Comparison of ENCODE assay signal across 30 cellular contexts in the genomic region with DNA sequence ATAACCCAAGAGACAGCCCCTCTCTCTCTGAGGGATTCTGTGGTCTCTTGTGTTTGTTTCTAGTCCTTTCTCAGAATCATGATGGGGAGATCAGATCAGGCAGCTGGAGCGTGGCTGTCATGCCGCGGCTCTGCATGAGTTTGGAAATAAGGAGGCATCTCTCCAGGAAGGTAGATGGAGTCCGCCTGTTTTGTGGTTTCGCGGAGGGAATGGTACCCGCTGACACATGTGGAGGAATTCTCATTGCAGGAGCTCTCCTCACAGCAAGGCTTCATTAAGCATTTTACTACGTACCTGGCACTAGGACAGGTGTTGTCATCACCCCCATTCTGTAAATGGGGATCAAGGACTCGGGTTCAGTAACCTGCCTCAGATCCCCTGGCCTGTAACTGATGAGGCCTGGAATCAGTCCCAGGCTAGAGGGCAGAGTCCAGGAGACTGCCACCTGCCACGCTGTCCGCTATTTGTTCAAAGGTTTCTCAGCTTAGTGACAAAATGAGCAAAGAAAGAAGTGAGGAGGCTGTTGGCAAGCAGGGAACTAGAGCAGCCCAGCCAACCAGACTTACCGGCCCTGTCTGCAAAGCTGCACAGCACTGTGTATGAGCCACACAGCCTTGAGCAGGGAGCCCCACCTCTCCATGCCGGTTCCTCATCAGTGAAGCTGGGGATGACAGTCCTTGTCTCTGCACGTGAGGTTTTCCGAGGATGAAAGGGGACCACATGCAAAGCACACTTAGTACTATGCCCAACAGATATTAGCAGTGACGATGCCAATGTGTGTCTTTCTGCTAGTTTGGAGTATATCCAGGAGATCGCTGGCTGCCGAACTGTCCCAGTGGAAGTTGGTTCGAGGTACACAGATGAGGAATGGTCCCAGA. TPM values are rescaled to one million over a fixed set of nuclear protein-coding genes. Genes with fewer than 3 reads are reported as not detected.
DNase-seq lines count a peak whose midpoint lies in the region; ATAC-seq and TF ChIP-seq lines count a peak whose summit lies in the region.
"Had no signal": no experiment of that assay in that cellular context is flagged by ENCODE, and none has a peak within 500 bp of the region (broad histone marks: within the 10 kb centered on the region; RNA-seq: fewer than 3 reads in every experiment).

No MANE protein-coding gene starts in this region.

- 51% methylated on average over 18 of the region's 19 CpGs for WGBS in right lobe of liver (ENCODE audit: insufficient coverage, low coverage, low lambda C conversion rate, missing lambda C conversion rate)
- 46 to 65% (median 54%) methylated on average over 19 of the region's 19 CpGs for whole genome bisulfite sequencing in stomach, 5 donors

- H3K36me3 ChIP-seq in right lobe of liver = peaks cover 0 to 15% (median 3%) of the 10 kb centered on the region in 4 donors
- peaks cover 14 to 85% (median 64%) of the 10 kb centered on the region in 4 donors for H3K36me3 ChIP-seq in stomach
- H3K36me3 ChIP-seq: breast epithelium, prostate gland had no signal

- H3K27ac ChIP-seq in right lobe of liver (peak overlapping the region; percentile 69 to 92 (median 87)), stomach (peak overlapping the region in 3 of 5 donors; percentile 22 to 42 (median 24))
- H3K27ac ChIP-seq: A549, breast epithelium, prostate gland, sigmoid colon, tibial nerve had no signal

- H3K4me1 ChIP-seq in right lobe of liver (peaks cover 0 to 59% (median 20%) of the 10 kb centered on the region in 4 donors), stomach (peaks cover 3 to 38% (median 21%) of the 10 kb centered on the region in 4 donors)
- H3K4me1 ChIP-seq: A549, breast epithelium, prostate gland, sigmoid colon, tibial nerve had no signal

- H3K4me3 ChIP-seq in right lobe of liver (peak overlapping the region in 2 of 3 donors; percentile 45 to 80), stomach (no peak overlapping the region)
- H3K4me3 ChIP-seq: A549, breast epithelium, prostate gland, sigmoid colon, tibial nerve had no signal

- H3K27me3 ChIP-seq in right lobe of liver = no peaks in the 10 kb centered on the region
- H3K27me3 ChIP-seq in stomach = no peaks in the 10 kb centered on the region
- H3K27me3 ChIP-seq: breast epithelium, sigmoid colon, tibial nerve had no signal

- peak overlapping the region; percentile 35 for H3K27ac Mint-ChIP-seq in activated naive CD4-positive, alpha-beta T cell treated with anti-CD3 and anti-CD28 coated beads, Interleukin-2, amount 50 U/mL, for 24 hours
- H3K27ac Mint-ChIP-seq: activated naive CD4-positive, alpha-beta T cell treated with anti-CD3 and anti-CD28 coated beads, Interleukin-2, amount 10 ng/mL, durations not matched to agents 7 days and 5 days; activated T-helper 17 cell treated with anti-CD3 and anti-CD28 coated beads, Interleukin-2, amount 50 U/mL, for 72 hours; H9 had no signal

- H3K27me3 Mint-ChIP-seq in activated naive CD4-positive, alpha-beta T cell treated with anti-CD3 and anti-CD28 coated beads, Interleukin-2, amount 50 U/mL, for 24 hours = no peaks in the 10 kb centered on the region
- H3K27me3 Mint-ChIP-seq: activated naive CD4-positive, alpha-beta T cell treated with anti-CD3 and anti-CD28 coated beads, Interleukin-2, amount 10 ng/mL, durations not matched to agents 7 days and 5 days; activated T-helper 17 cell treated with anti-CD3 and anti-CD28 coated beads, Interleukin-2, amount 50 U/mL, for 72 hours; CD8-positive, alpha-beta memory T cell; effector memory CD8-positive, alpha-beta T cell; naive B cell had no signal

- H3K9me3 ChIP-seq in right lobe of liver = no peaks in the 10 kb centered on the region
- H3K9me3 ChIP-seq in stomach = no peaks in the 10 kb centered on the region
- H3K9me3 ChIP-seq: A549, breast epithelium, prostate gland, sigmoid colon, SK-N-SH, tibial nerve had no signal

- ATAC-seq in right lobe of liver = peak; percentile 71 to 85 (median 80)
- ATAC-seq: A549; activated T-helper 17 cell treated with anti-CD3 and anti-CD28 coated beads, Interleukin-2, amount 50 U/mL, for 72 hours; effector memory CD8-positive, alpha-beta T cell; PC-3 had no signal

- intact Hi-C loops in right lobe of liver (cut with DNase I) (no loop called here), stomach (cut with DNase I; ENCODE audit: low total_unique reads) (no loop called here)

- no peak for TF ChIP-seq EP300 in stomach (IDR thresholded peaks at IDR 0.05)

- TF ChIP-seq POLR2A in right lobe of liver (IDR thresholded peaks at IDR 0.05) = peak; percentile 93
- no peak for TF ChIP-seq POLR2A in stomach (IDR thresholded peaks at IDR 0.05)

- no peak for TF ChIP-seq CTCF in right lobe of liver (IDR thresholded peaks at IDR 0.05)
- TF ChIP-seq CTCF in stomach (IDR thresholded peaks at IDR 0.05) = no peak

- H3K4me1 Mint-ChIP-seq in activated naive CD4-positive, alpha-beta T cell treated with anti-CD3 and anti-CD28 coated beads, Interleukin-2, amount 50 U/mL, for 24 hours = peaks cover 22% of the 10 kb centered on the region

- no peak overlapping the region for H3K4me3 Mint-ChIP-seq in activated naive CD4-positive, alpha-beta T cell treated with anti-CD3 and anti-CD28 coated beads, Interleukin-2, amount 50 U/mL, for 24 hours
- H3K4me3 Mint-ChIP-seq: activated naive CD4-positive, alpha-beta T cell treated with anti-CD3 and anti-CD28 coated beads, Interleukin-2, amount 10 ng/mL, durations not matched to agents 7 days and 5 days; activated T-helper 17 cell treated with anti-CD3 and anti-CD28 coated beads, Interleukin-2, amount 50 U/mL, for 72 hours; CD8-positive, alpha-beta memory T cell; effector memory CD8-positive, alpha-beta T cell; H9; naive B cell had no signal

- H3K36me3 Mint-ChIP-seq in activated naive CD4-positive, alpha-beta T cell treated with anti-CD3 and anti-CD28 coated beads, Interleukin-2, amount 50 U/mL, for 24 hours = peaks cover 5% of the 10 kb centered on the region

- DNase-seq in activated naive CD4-positive, alpha-beta T cell treated with anti-CD3 and anti-CD28 coated beads, Interleukin-2, amount 50 U/mL, for 16 hours = no peak
- DNase-seq in cerebellar nuclear complex (lab: John Stamatoyannopoulos, UW) (peak; percentile 31 to 60), right lobe of liver (peak; percentile 77 to 94 (median 86)), stomach (peak; percentile 66), globus pallidus (ENCODE audit: low spot score) (no peak), NCI-H128 (lab: John Stamatoyannopoulos, UW; ENCODE audit: unreplicated experiment) (no peak), NCI-H748 treated with DMSO at 0.1 percent for 48 hours (lab: John Stamatoyannopoulos, UW) (no peak)
- DNase-seq: activated CD4-positive, alpha-beta T cell treated with anti-CD3 and anti-CD28 coated beads for 1 hour; activated naive CD4-positive, alpha-beta T cell treated with anti-CD3 and anti-CD28 coated beads, Interleukin-2, amount 10 ng/mL, durations not matched to agents 7 days and 5 days; amniotic stem cell; CD8-positive, alpha-beta memory T cell; cortex of kidney; effector memory CD8-positive, alpha-beta T cell; EL; erythroblast; H9; naive B cell; NCI-H1694; NCI-H510A treated with DMSO at 0.1 percent for 48 hours; NK-92 treated with Interleukin-12 subunit alpha and Interleukin-12 subunit beta, amount 100 ng/mL, for 24 hours; PC-3; sigmoid colon; SK-N-SH; stimulated activated CD4-positive, alpha-beta T cell treated with anti-CD3 and anti-CD28 coated beads, Interleukin-4, amount 100 ng/mL, for 24 hours had no signal

- no peaks in the 10 kb centered on the region for H3K9me3 Mint-ChIP-seq in activated naive CD4-positive, alpha-beta T cell treated with anti-CD3 and anti-CD28 coated beads, Interleukin-2, amount 50 U/mL, for 24 hours
- H3K9me3 Mint-ChIP-seq: activated naive CD4-positive, alpha-beta T cell treated with anti-CD3 and anti-CD28 coated beads, Interleukin-2, amount 10 ng/mL, durations not matched to agents 7 days and 5 days; activated T-helper 17 cell treated with anti-CD3 and anti-CD28 coated beads, Interleukin-2, amount 50 U/mL, for 72 hours; CD8-positive, alpha-beta memory T cell; effector memory CD8-positive, alpha-beta T cell; H9; naive B cell had no signal

RNA-seq across cellular contexts. Expression of gene KDM8, which starts 11.0 kb away (rescaled TPM):
- total RNA-seq in right lobe of liver (100 to 1,000 TPM in 1 of 6 experiments, 10 to 100 TPM in 5; 11.2 to 153 (median 66.7) TPM), stomach (10 to 100 TPM in 1 of 5 donors, 1 to 10 TPM in 4; 1.4 to 58.3 (median 3.1) TPM)
- 1 to 10 TPM; 2.7 to 3.5 (median 2.7) TPM for polyA plus RNA-seq in stomach

RNA-seq across cellular contexts. Expression of gene NSMCE1, which starts 54.2 kb away (rescaled TPM):
- 10 to 100 TPM; 23.7 to 42.3 (median 33.1) TPM for total RNA-seq in right lobe of liver
- 100 to 1,000 TPM in 1 of 5 donors, 10 to 100 TPM in 3, 1 to 10 TPM in 1; 9.3 to 120 (median 24.1) TPM for total RNA-seq in stomach
- polyA plus RNA-seq in stomach = 10 to 100 TPM; 53.5 to 67.0 (median 66.0) TPM

Comparison
In these comparisons a context has a peak if more than half of its experiments do, and no peak if none do; other contexts are left out.
1. DNase-seq: peak in cerebellar nuclear complex (2 of 2), right lobe of liver (3 of 3) and stomach (single experiment); none in activated naive CD4-positive, alpha-beta T cell treated with anti-CD3 and anti-CD28 coated beads, Interleukin-2, amount 50 U/mL, for 16 hours (single experiment), globus pallidus (single experiment), NCI-H128 (single experiment) and NCI-H748 treated with DMSO at 0.1 percent for 48 hours (single experiment).
2. H3K4me3 ChIP-seq: peak in right lobe of liver (2 of 3); none in stomach (0 of 4).